Comparison of ENCODE assay signal across 11 cellular contexts in genomic region chr10:75972494-75973276, GRCh38.
DNase-seq lines count a peak whose midpoint lies in the region; ATAC-seq and TF ChIP-seq lines count a peak whose summit lies in the region.
"Had no signal": no experiment of that assay in that cellular context is flagged by ENCODE, and none has a peak within 500 bp of the region (broad histone marks: within the 10 kb centered on the region; RNA-seq: fewer than 3 reads in every experiment).

No MANE protein-coding gene starts in this region.

- ATAC-seq in DND-41 (ENCODE audit: insufficient read depth, low read depth), result peak; percentile 31; the same call in 1 of the 3 replicates
- ATAC-seq in GM19324 (IDR thresholded peaks at IDR 0.05; ENCODE audit: low FRiP score, unreplicated experiment), result no peak
- ATAC-seq in activated CD8-positive, alpha-beta T cell treated with anti-CD3 and anti-CD28 coated beads for 36 hours, result no peak
- ATAC-seq: activated CD4-positive, CD25-positive, alpha-beta regulatory T cell treated with anti-CD3 and anti-CD28 coated beads, Interleukin-2, amount 50 U/mL, for 24 hours; activated naive CD4-positive, alpha-beta T cell treated with anti-CD3 and anti-CD28 coated beads, Interleukin-2, amount 50 U/mL, for 72 hours had no signal

- POLR2A ChIA-PET in activated CD8-positive, alpha-beta T cell treated with anti-CD3 and anti-CD28 coated beads for 36 hours (lab: Charles Lee), result no interaction called here

- DNase-seq in DND-41 (peak; percentile 16), NCI-H2171 treated with DMSO at 0.1 percent for 48 hours (lab: John Stamatoyannopoulos, UW) (peak; percentile 76), neural progenitor cell (ENCODE audit: low spot score) (no peak), SKM-1 (lab: John Stamatoyannopoulos, UW; ENCODE audit: unreplicated experiment) (no peak)
- no peak for DNase-seq in activated CD8-positive, alpha-beta T cell treated with anti-CD3 and anti-CD28 coated beads for 36 hours
- DNase-seq: Caco-2 had no signal

- H3K9me3 Mint-ChIP-seq in neural progenitor cell, result no peaks in the 10 kb centered on the region
- no peaks in the 10 kb centered on the region for H3K9me3 Mint-ChIP-seq in activated CD8-positive, alpha-beta T cell treated with anti-CD3 and anti-CD28 coated beads for 36 hours

- no peaks in the 10 kb centered on the region for H3K27me3 ChIP-seq in DND-41 (ENCODE audit: insufficient read depth, low read length, poor library complexity)
- H3K27me3 ChIP-seq in duodenal mucosa (ENCODE audit: control insufficient read depth in 1 of 2, insufficient read depth in 2 of 2, low read length in 2 of 2), result no peaks in the 10 kb centered on the region
- no peaks in the 10 kb centered on the region for H3K27me3 ChIP-seq in neural cell (ENCODE audit: insufficient read depth, low read depth, low read length)
- no peaks in the 10 kb centered on the region for H3K27me3 ChIP-seq in neural progenitor cell

- CTCF ChIA-PET in activated CD8-positive, alpha-beta T cell treated with anti-CD3 and anti-CD28 coated beads for 36 hours (lab: Charles Lee), result no interaction called here

- intact Hi-C loops in activated CD8-positive, alpha-beta T cell treated with anti-CD3 and anti-CD28 coated beads for 36 hours (cut with micrococcal nuclease), result no loop called here

- TF ChIP-seq CTCF in DND-41 (IDR thresholded peaks at IDR 0.05; ENCODE audit: borderline replicate concordance, extremely low read depth, low read length, poor library complexity, severe bottlenecking), result no peak
- no peak for TF ChIP-seq CTCF in neural cell (IDR thresholded peaks at IDR 0.05; ENCODE audit: poor library complexity, severe bottlenecking)
- TF ChIP-seq CTCF in neural progenitor cell (IDR thresholded peaks at IDR 0.05), result no peak
- TF ChIP-seq CTCF in activated CD8-positive, alpha-beta T cell treated with anti-CD3 and anti-CD28 coated beads for 36 hours (IDR thresholded peaks at IDR 0.05), result no peak

- TF ChIP-seq RAD21 in neural cell (conservative IDR thresholded peaks at IDR 0.05), result no peak

- H2AFZ ChIP-seq in DND-41 (ENCODE audit: low read depth, low read length), result no peak overlapping the region
- H2AFZ ChIP-seq in neural cell (ENCODE audit: low read depth, low read length), result no peak overlapping the region
- no peak overlapping the region for H2AFZ ChIP-seq in neural progenitor cell (replicated peaks)

- H3K36me3 Mint-ChIP-seq in neural progenitor cell, result no peaks in the 10 kb centered on the region
- H3K36me3 Mint-ChIP-seq in activated CD8-positive, alpha-beta T cell treated with anti-CD3 and anti-CD28 coated beads for 36 hours (ENCODE audit: low read depth), result no peaks in the 10 kb centered on the region
- H3K36me3 Mint-ChIP-seq: activated naive CD4-positive, alpha-beta T cell treated with anti-CD3 and anti-CD28 coated beads, Interleukin-2, amount 50 U/mL, for 72 hours had no signal

- no peaks in the 10 kb centered on the region for H3K9me3 ChIP-seq in DND-41 (ENCODE audit: insufficient read depth, low read length, severe bottlenecking)
- H3K9me3 ChIP-seq in duodenal mucosa (ENCODE audit: control insufficient read depth in 1 of 2, low read length in 2 of 2), result no peaks in the 10 kb centered on the region
- no peaks in the 10 kb centered on the region for H3K9me3 ChIP-seq in neural cell (ENCODE audit: low read length)
- H3K9me3 ChIP-seq in neural progenitor cell (ENCODE audit: low read depth), result no peaks in the 10 kb centered on the region
- H3K9me3 ChIP-seq: Caco-2 had no signal

- no peak overlapping the region for H3K4me3 ChIP-seq in DND-41 (ENCODE audit: low read depth in 1 of 2, low read length in 2 of 2)
- H3K4me3 ChIP-seq in duodenal mucosa (ENCODE audit: low read depth in 1 of 2, low read length in 2 of 2), result no peak overlapping the region
- peak overlapping the region; percentile 38 for H3K4me3 ChIP-seq in neural cell (ENCODE audit: low read length)
- H3K4me3 ChIP-seq in neural progenitor cell, result no peak overlapping the region

- H3K9me2 ChIP-seq in neural cell (ENCODE audit: insufficient read depth, low read length), result no peaks in the 10 kb centered on the region

- H3K27me3 Mint-ChIP-seq in neural progenitor cell (ENCODE audit: insufficient read depth, low read depth), result peaks cover 4% of the 10 kb centered on the region
- H3K27me3 Mint-ChIP-seq in activated CD8-positive, alpha-beta T cell treated with anti-CD3 and anti-CD28 coated beads for 36 hours, result no peaks in the 10 kb centered on the region

- H3K79me2 ChIP-seq in DND-41 (ENCODE audit: insufficient read depth, low read length) (no peaks in the 10 kb centered on the region), neural cell (replicated peaks; ENCODE audit: insufficient read depth, low read length) (no peaks in the 10 kb centered on the region), neural progenitor cell (ENCODE audit: low read depth) (no peaks in the 10 kb centered on the region)

- H3K4me3 Mint-ChIP-seq in neural progenitor cell, result no peak overlapping the region
- no peak overlapping the region for H3K4me3 Mint-ChIP-seq in activated CD8-positive, alpha-beta T cell treated with anti-CD3 and anti-CD28 coated beads for 36 hours

- H3F3A ChIP-seq in neural cell (ENCODE audit: insufficient read depth, low read length, poor library complexity, severe bottlenecking) (no peaks in the 10 kb centered on the region), neural progenitor cell (ENCODE audit: low read depth) (no peaks in the 10 kb centered on the region)

- H3K9ac ChIP-seq in DND-41 (ENCODE audit: low read depth, low read length) (no peak overlapping the region), duodenal mucosa (ENCODE audit: low read depth in 1 of 2, low read length in 2 of 2) (no peak overlapping the region), neural cell (ENCODE audit: low read length) (peak overlapping the region; percentile 49), neural progenitor cell (no peak overlapping the region)

- peak; percentile 95 for TF ChIP-seq EP300 in neural cell (conservative IDR thresholded peaks at IDR 0.05; ENCODE audit: poor library complexity, severe bottlenecking)

- H4K20me1 ChIP-seq in DND-41 (ENCODE audit: insufficient read depth, low read length) (no peaks in the 10 kb centered on the region), neural cell (ENCODE audit: insufficient read depth) (no peaks in the 10 kb centered on the region), neural progenitor cell (ENCODE audit: low read depth) (no peaks in the 10 kb centered on the region)

- no peak overlapping the region for H3K27ac Mint-ChIP-seq in neural progenitor cell
- no peak overlapping the region for H3K27ac Mint-ChIP-seq in activated CD8-positive, alpha-beta T cell treated with anti-CD3 and anti-CD28 coated beads for 36 hours
- H3K27ac Mint-ChIP-seq: activated naive CD4-positive, alpha-beta T cell treated with anti-CD3 and anti-CD28 coated beads, Interleukin-2, amount 50 U/mL, for 72 hours had no signal

- H3K4me2 ChIP-seq in DND-41 (ENCODE audit: insufficient read depth, low read length) (no peak overlapping the region), neural cell (ENCODE audit: low read length) (no peak overlapping the region), neural progenitor cell (no peak overlapping the region)

- H3K27ac ChIP-seq in DND-41 (ENCODE audit: low read length) (0 out of 2 replicates have a peak overlapping the region, but pooled peaks have one; percentile 32), duodenal mucosa (ENCODE audit: low read depth, low read length) (peak overlapping the region; percentile 6), neural cell (ENCODE audit: low read length) (peak overlapping the region; percentile 76), neural progenitor cell (no peak overlapping the region)

- H3K4me1 Mint-ChIP-seq in neural progenitor cell, result peaks cover 18% of the 10 kb centered on the region
- no peaks in the 10 kb centered on the region for H3K4me1 Mint-ChIP-seq in activated CD8-positive, alpha-beta T cell treated with anti-CD3 and anti-CD28 coated beads for 36 hours (ENCODE audit: low read depth)

- H3K36me3 ChIP-seq in DND-41 (ENCODE audit: insufficient read depth, low read length), result no peaks in the 10 kb centered on the region
- H3K36me3 ChIP-seq in duodenal mucosa (ENCODE audit: control insufficient read depth in 1 of 2, insufficient read depth in 2 of 2, low read length in 2 of 2), result no peaks in the 10 kb centered on the region
- H3K36me3 ChIP-seq in neural cell (ENCODE audit: insufficient read depth, low read length), result no peaks in the 10 kb centered on the region
- no peaks in the 10 kb centered on the region for H3K36me3 ChIP-seq in neural progenitor cell

- H3K4me1 ChIP-seq in DND-41 (ENCODE audit: insufficient read depth, low read length) (peaks cover 24% of the 10 kb centered on the region), duodenal mucosa (ENCODE audit: control insufficient read depth in 1 of 2, insufficient read depth in 2 of 2, low read length in 2 of 2) (no peaks in the 10 kb centered on the region), neural progenitor cell (peaks cover 5% of the 10 kb centered on the region)

TF ChIP-seq in neural cell, 6 proteins besides CTCF, POLR2A, EP300 and RAD21:
- peak; percentile 70 for TF ChIP-seq POLR2AphosphoS5 (IDR thresholded peaks at IDR 0.05)
- no peak for TF ChIP-seq REST (IDR thresholded peaks at IDR 0.05; ENCODE audit: borderline replicate concordance)
- TF ChIP-seq EZH2 (IDR thresholded peaks at IDR 0.05; ENCODE audit: borderline replicate concordance, insufficient read depth, low read length, poor library complexity, severe bottlenecking), result no peak

Comparison
In these comparisons a context has a peak if more than half of its experiments do, and no peak if none do; other contexts are left out.
1. DNase-seq: peak in DND-41 (single experiment) and NCI-H2171 treated with DMSO at 0.1 percent for 48 hours (single experiment); none in neural progenitor cell (single experiment), SKM-1 (single experiment) and activated CD8-positive, alpha-beta T cell treated with anti-CD3 and anti-CD28 coated beads for 36 hours (single experiment).